25 cellular contexts compared by ENCODE assay signal in genomic region chr13:101535192-101535746, GRCh38.
A peak's percentile ranks its signal among the peaks of the same experiment; 100 is the strongest.
DNase-seq lines count a peak whose midpoint lies in the region; TF ChIP-seq lines count a peak whose summit lies in the region.
"Had no signal": no experiment of that assay in that cellular context is flagged by ENCODE, and none has a peak within 500 bp of the region (broad histone marks: within the 10 kb centered on the region; RNA-seq: fewer than 3 reads in every experiment).

No MANE protein-coding gene starts in this region.

- 0 out of 2 replicates have a peak, but pooled peaks cover 7% of the 10 kb centered on the region for H4K20me1 ChIP-seq in GM23248 (ENCODE audit: insufficient read depth)
- H4K20me1 ChIP-seq in fibroblast of lung (ENCODE audit: control insufficient read depth, extremely low read depth, insufficient read depth, low read length): no peaks in the 10 kb centered on the region
- H4K20me1 ChIP-seq in smooth muscle cell (ENCODE audit: low read depth): no peaks in the 10 kb centered on the region

- H3K36me3 ChIP-seq in GM23248 (ENCODE audit: low read depth): no peaks in the 10 kb centered on the region
- no peaks in the 10 kb centered on the region for H3K36me3 ChIP-seq in adipocyte (ENCODE audit: control insufficient read depth, insufficient read depth, low read length, severe bottlenecking)
- no peaks in the 10 kb centered on the region for H3K36me3 ChIP-seq in fibroblast of lung (ENCODE audit: control insufficient read depth, insufficient read depth, low read length)
- H3K36me3 ChIP-seq in smooth muscle cell (ENCODE audit: low read depth): no peaks in the 10 kb centered on the region
- no peaks in the 10 kb centered on the region for H3K36me3 ChIP-seq in BE2C
- H3K36me3 ChIP-seq: heart left ventricle, sigmoid colon, SJSA1, WERI-Rb-1 had no signal

- in situ Hi-C loops in GM23248 (cut with MboI): no loop called here

- H3K4me2 ChIP-seq in GM23248 (ENCODE audit: unreplicated experiment) (peak overlapping the region; percentile 9), fibroblast of lung (ENCODE audit: extremely low read depth, insufficient read depth, low read length) (no peak overlapping the region), smooth muscle cell (peak overlapping the region; percentile 43)

- H3K9me3 ChIP-seq in GM23248 (ENCODE audit: low read depth) (no peaks in the 10 kb centered on the region), adipocyte (ENCODE audit: control insufficient read depth, low read length) (no peaks in the 10 kb centered on the region), fibroblast of lung (ENCODE audit: control insufficient read depth, insufficient read depth, low read depth, low read length) (no peaks in the 10 kb centered on the region), smooth muscle cell (replicated peaks; ENCODE audit: low read depth) (no peaks in the 10 kb centered on the region), BE2C (no peaks in the 10 kb centered on the region)
- H3K9me3 ChIP-seq: sigmoid colon, SJSA1 had no signal

- no peak overlapping the region for H3K9ac ChIP-seq in GM23248
- H3K9ac ChIP-seq in adipocyte (ENCODE audit: low read length): peak overlapping the region; percentile 25
- H3K9ac ChIP-seq in fibroblast of lung (ENCODE audit: insufficient read depth, low read length): no peak overlapping the region
- no peak overlapping the region for H3K9ac ChIP-seq in smooth muscle cell (ENCODE audit: low read depth)

- no peaks in the 10 kb centered on the region for H3K9me2 ChIP-seq in GM23248 (ENCODE audit: insufficient read depth)

- H3K4me3 ChIP-seq in GM23248 (no peak overlapping the region), adipocyte (ENCODE audit: low read length) (no peak overlapping the region), fibroblast of lung (replicated peaks in 1 of 4; ENCODE audit: control extremely low read depth in 1 of 4, insufficient read depth in 1 of 4, low read depth in 3 of 4, low read length in 4 of 4) (no peak overlapping the region), smooth muscle cell (no peak overlapping the region), BE2C (ENCODE audit: low read depth, low read length) (no peak overlapping the region)
- H3K4me3 ChIP-seq: heart left ventricle, lung, sigmoid colon, SJSA1 had no signal

- DNase-seq in GM23248 (peak; percentile 65), adipocyte (ENCODE audit: low read depth) (peak; percentile 61), fibroblast of lung (ENCODE audit: low read depth in 2 of 2) (peak; percentile 23 to 34), smooth muscle cell (lab: John Stamatoyannopoulos, UW; ENCODE audit: unreplicated experiment) (no peak), pons (ENCODE audit: low spot score) (no peak), BE2C (no peak), hepatic stellate cell (ENCODE audit: low spot score) (no peak), hippocampal formation (lab: John Stamatoyannopoulos, UW) (no peak)
- DNase-seq: activated CD4-positive, alpha-beta T cell treated with anti-CD3 and anti-CD28 coated beads, Interleukin-2, amount 10 ng/mL, durations not matched to agents 24 days and 14 days; activated effector memory CD4-positive, alpha-beta T cell treated with anti-CD3 and anti-CD28 coated beads, Interleukin-2, amount 50 U/mL, for 16 hours; activated naive CD8-positive, alpha-beta T cell treated with anti-CD3 and anti-CD28 coated beads for 36 hours; activated T-cell treated with anti-CD3 and anti-CD28 coated beads, Interleukin-2, amount 50 U/mL, for 24 hours; COR-L47; GDM1; heart left ventricle; naive thymus-derived CD8-positive, alpha-beta T cell; NCI-H510A; sigmoid colon; stimulated activated CD4-positive, alpha-beta T cell treated with anti-CD3 and anti-CD28 coated beads, Interleukin-15, amount 100 ng/mL, for 24 hours; T-cell; WERI-Rb-1 had no signal

- H3K4me1 ChIP-seq in GM23248 (ENCODE audit: insufficient read depth) (peaks cover 43% of the 10 kb centered on the region), adipocyte (ENCODE audit: control insufficient read depth, insufficient read depth, low read length) (peaks cover 60% of the 10 kb centered on the region), fibroblast of lung (ENCODE audit: control insufficient read depth, extremely low read depth, insufficient read depth, low read length) (no peaks in the 10 kb centered on the region), smooth muscle cell (ENCODE audit: low read depth) (no peaks in the 10 kb centered on the region), BE2C (no peaks in the 10 kb centered on the region)
- H3K4me1 ChIP-seq: heart left ventricle, sigmoid colon had no signal

- H3K79me2 ChIP-seq in GM23248 (ENCODE audit: insufficient read depth) (peaks cover 82% of the 10 kb centered on the region), fibroblast of lung (ENCODE audit: control insufficient read depth, insufficient read depth, low read length) (no peaks in the 10 kb centered on the region), smooth muscle cell (ENCODE audit: low read depth) (no peaks in the 10 kb centered on the region)

- peak overlapping the region; percentile 36 for H3K27ac ChIP-seq in GM23248
- no peak overlapping the region for H3K27ac ChIP-seq in fibroblast of lung (ENCODE audit: insufficient read depth, low read length)
- H3K27ac ChIP-seq in smooth muscle cell (ENCODE audit: low read depth): no peak overlapping the region
- H3K27ac ChIP-seq: C4-2B, heart left ventricle, RWPE1, sigmoid colon, SJSA1, WERI-Rb-1 had no signal

- TF ChIP-seq CTCF in fibroblast of lung (conservative IDR thresholded peaks at IDR 0.05 in 1 of 2, IDR thresholded peaks at IDR 0.05 in 1 of 2; ENCODE audit: low read depth in 1 of 2, low read length in 2 of 2) (no peak), smooth muscle cell (IDR thresholded peaks at IDR 0.05; ENCODE audit: borderline replicate concordance, insufficient read depth, poor library complexity, severe bottlenecking) (no peak), BE2C (IDR thresholded peaks at IDR 0.05; ENCODE audit: low read depth, low read length) (no peak)

- H3F3A ChIP-seq in GM23248 (ENCODE audit: insufficient read depth) (peaks cover 44% of the 10 kb centered on the region), smooth muscle cell (ENCODE audit: low read depth) (no peaks in the 10 kb centered on the region)

- H2AFZ ChIP-seq in GM23248 (no peak overlapping the region), fibroblast of lung (ENCODE audit: low read length) (no peak overlapping the region), smooth muscle cell (ENCODE audit: low read depth) (peak overlapping the region; percentile 46)

- 90 to 96% methylated on average over 1 of the region's 1 CpG for WGBS in GM23248 (ENCODE audit: low coverage in 1 of 2, low lambda C conversion rate in 2 of 2, missing lambda C conversion rate in 2 of 2), 2 experiments
- 94% methylated on average over 1 of the region's 1 CpG for WGBS in smooth muscle cell (ENCODE audit: low lambda C conversion rate)

- H3K27me3 ChIP-seq in GM23248 (replicated peaks; ENCODE audit: insufficient read depth): no peaks in the 10 kb centered on the region
- no peaks in the 10 kb centered on the region for H3K27me3 ChIP-seq in adipocyte (replicated peaks; ENCODE audit: control insufficient read depth, insufficient read depth, low read length)
- H3K27me3 ChIP-seq in fibroblast of lung (ENCODE audit: control insufficient read depth, insufficient read depth, low read length): no peaks in the 10 kb centered on the region
- H3K27me3 ChIP-seq in smooth muscle cell (ENCODE audit: low read depth): no peaks in the 10 kb centered on the region
- H3K27me3 ChIP-seq in BE2C: no peaks in the 10 kb centered on the region; the same call in 1 of the 2 replicates
- H3K27me3 ChIP-seq: heart left ventricle, sigmoid colon, SJSA1 had no signal

Comparison
In these comparisons a context has a peak if more than half of its experiments do, and no peak if none do; other contexts are left out.
1. DNase-seq: peak in GM23248 (single experiment), adipocyte (single experiment) and fibroblast of lung (2 of 2); none in smooth muscle cell (single experiment), pons (single experiment), BE2C (single experiment), hepatic stellate cell (single experiment) and hippocampal formation (0 of 2).